Comparison of ENCODE assay signal across 20 cellular contexts in genomic region chr11:94964934-94965333, GRCh38.
"Had no signal": no experiment of that assay in that cellular context is flagged by ENCODE, and none has a peak within 500 bp of the region (broad histone marks: within the 10 kb centered on the region; RNA-seq: fewer than 3 reads in every experiment).

No MANE protein-coding gene starts in this region.

- H3K27ac Mint-ChIP-seq: activated CD4-positive, alpha-beta T cell treated with anti-CD3 and anti-CD28 coated beads, Interleukin-2, amount 10 ng/mL, durations not matched to agents 7 days and 5 days; activated T-helper 1 cell treated with anti-CD3 and anti-CD28 coated beads, Interleukin-12 subunit alpha, Interleukin-12 subunit beta, Interleukin-2, Interleukin-4 antibody, amounts not matched to agents 30 ng/mL and 10 ng/mL and 1 ng/mL, durations not matched to agents 14 hours and 24 hours and 36 hours; stimulated activated naive CD8-positive, alpha-beta T cell treated with anti-CD3 and anti-CD28 coated beads, Interleukin-15, Interleukin-2, amounts not matched to agents 100 ng/mL and 50 ng/mL, for 24 hours had no signal

- H3K4me3 Mint-ChIP-seq: activated CD4-positive, alpha-beta T cell treated with anti-CD3 and anti-CD28 coated beads, Interleukin-2, amount 10 ng/mL, durations not matched to agents 7 days and 5 days; activated T-helper 1 cell treated with anti-CD3 and anti-CD28 coated beads, Interleukin-12 subunit alpha, Interleukin-12 subunit beta, Interleukin-2, Interleukin-4 antibody, amounts not matched to agents 30 ng/mL and 10 ng/mL and 1 ng/mL, durations not matched to agents 14 hours and 24 hours and 36 hours; brain; stimulated activated naive CD8-positive, alpha-beta T cell treated with anti-CD3 and anti-CD28 coated beads, Interleukin-15, Interleukin-2, amounts not matched to agents 100 ng/mL and 50 ng/mL, for 24 hours had no signal

- H3K36me3 ChIP-seq: uterus had no signal

- H3K9me3 ChIP-seq: suprapubic skin, transverse colon, uterus had no signal

- H3K27ac ChIP-seq: epithelial cell of prostate, suprapubic skin, transverse colon, uterus had no signal

- DNase-seq: activated CD4-positive, alpha-beta T cell treated with anti-CD3 and anti-CD28 coated beads, Interleukin-2, amount 10 ng/mL, durations not matched to agents 7 days and 5 days; anterior cingulate cortex; caudate nucleus; foreskin fibroblast; hippocampal formation; islet precursor cell; occipital lobe; posterior cingulate gyrus; stimulated activated CD4-positive, alpha-beta T cell treated with anti-CD3 and anti-CD28 coated beads, Interleukin-12 subunit alpha, Interleukin-12 subunit beta, amount 100 ng/mL, for 4 hours; stimulated activated CD4-positive, alpha-beta T cell treated with anti-CD3 and anti-CD28 coated beads, Interleukin-1b, Interleukin-23, amount 100 ng/mL, for 48 hours; stimulated activated CD8-positive, alpha-beta memory T cell treated with anti-CD3 and anti-CD28 coated beads, Interleukin-4, amount 100 ng/mL, for 48 hours; T-helper 9 cell; transverse colon; uterus had no signal

- H3K4me1 ChIP-seq: suprapubic skin, transverse colon, uterus had no signal

- H3K27me3 ChIP-seq: suprapubic skin, transverse colon, uterus had no signal

- H3K27me3 Mint-ChIP-seq: activated CD4-positive, alpha-beta T cell treated with anti-CD3 and anti-CD28 coated beads, Interleukin-2, amount 10 ng/mL, durations not matched to agents 7 days and 5 days; brain; stimulated activated naive CD8-positive, alpha-beta T cell treated with anti-CD3 and anti-CD28 coated beads, Interleukin-15, Interleukin-2, amounts not matched to agents 100 ng/mL and 50 ng/mL, for 24 hours had no signal

- ATAC-seq: left lobe of liver had no signal

- H3K9me3 Mint-ChIP-seq: activated CD4-positive, alpha-beta T cell treated with anti-CD3 and anti-CD28 coated beads, Interleukin-2, amount 10 ng/mL, durations not matched to agents 7 days and 5 days; activated T-helper 1 cell treated with anti-CD3 and anti-CD28 coated beads, Interleukin-12 subunit alpha, Interleukin-12 subunit beta, Interleukin-2, Interleukin-4 antibody, amounts not matched to agents 30 ng/mL and 10 ng/mL and 1 ng/mL, durations not matched to agents 14 hours and 24 hours and 36 hours; brain; stimulated activated naive CD8-positive, alpha-beta T cell treated with anti-CD3 and anti-CD28 coated beads, Interleukin-15, Interleukin-2, amounts not matched to agents 100 ng/mL and 50 ng/mL, for 24 hours had no signal

- H3K4me3 ChIP-seq: suprapubic skin, transverse colon, uterus had no signal
